Comparison of ENCODE assay signal across 9 cellular contexts in genomic region chr1:110880708-110881374, GRCh38. TPM values are rescaled to one million over a fixed set of nuclear protein-coding genes. Genes with fewer than 3 reads are reported as not detected.
DNase-seq lines count a peak whose midpoint lies in the region; ATAC-seq and TF ChIP-seq lines count a peak whose summit lies in the region.
"Had no signal": no experiment of that assay in that cellular context is flagged by ENCODE, and none has a peak within 500 bp of the region (broad histone marks: within the 10 kb centered on the region; RNA-seq: fewer than 3 reads in every experiment).

No MANE protein-coding gene starts in this region.

- H3K27ac Mint-ChIP-seq in activated CD4-positive, alpha-beta memory T cell treated with anti-CD3 and anti-CD28 coated beads for 36 hours, result peak overlapping the region; percentile 99
- H3K27ac Mint-ChIP-seq in naive B cell (peak overlapping the region; percentile 85 to 97 (median 92)), MCF 10A (ENCODE audit: low read depth, unreplicated experiment) (no peak overlapping the region)

- peaks cover 63% of the 10 kb centered on the region for H3K4me1 Mint-ChIP-seq in activated CD4-positive, alpha-beta memory T cell treated with anti-CD3 and anti-CD28 coated beads for 36 hours (ENCODE audit: low read depth)
- H3K4me1 Mint-ChIP-seq in naive B cell (peaks cover 70 to 86% (median 77%) of the 10 kb centered on the region in 3 donors), MCF 10A (ENCODE audit: insufficient read depth, unreplicated experiment) (peaks cover 7% of the 10 kb centered on the region)

- no TSS peak for BruUV-seq in MCF 10A (replicated peaks; lab: Mats Ljungman, UMichigan)

- peaks cover 39% of the 10 kb centered on the region for H3K36me3 Mint-ChIP-seq in activated CD4-positive, alpha-beta memory T cell treated with anti-CD3 and anti-CD28 coated beads for 36 hours
- peaks cover 38 to 52% of the 10 kb centered on the region in 2 donors for H3K36me3 Mint-ChIP-seq in naive B cell
- no peaks in the 10 kb centered on the region for H3K36me3 Mint-ChIP-seq in MCF 10A (ENCODE audit: insufficient read depth, unreplicated experiment)

- no peak for TF ChIP-seq CTCF in MCF 10A (IDR thresholded peaks at IDR 0.05; ENCODE audit: unreplicated experiment)

- peaks cover 6% of the 10 kb centered on the region for H3K9me3 Mint-ChIP-seq in activated CD4-positive, alpha-beta memory T cell treated with anti-CD3 and anti-CD28 coated beads for 36 hours
- H3K9me3 Mint-ChIP-seq in naive B cell (no peaks in the 10 kb centered on the region), MCF 10A (ENCODE audit: unreplicated experiment) (no peaks in the 10 kb centered on the region)

- POLR2A ChIA-PET in activated CD4-positive, alpha-beta memory T cell treated with anti-CD3 and anti-CD28 coated beads for 36 hours (lab: Charles Lee), result interaction anchor here (1.9 kb wide), 1 partner anchor 83 kb away, joined by 7 read pairs; the partner anchor contains the start of gene LRIF1
- POLR2A ChIA-PET in MCF 10A (lab: Yijun Ruan, JAX), result no interaction called here

- H3K4me3 Mint-ChIP-seq in activated CD4-positive, alpha-beta memory T cell treated with anti-CD3 and anti-CD28 coated beads for 36 hours, result peak overlapping the region; percentile 69
- H3K4me3 Mint-ChIP-seq in naive B cell (peak overlapping the region; percentile 62 to 88 (median 83)), MCF 10A (ENCODE audit: unreplicated experiment) (no peak overlapping the region)

- intact Hi-C loops in activated CD4-positive, alpha-beta memory T cell treated with anti-CD3 and anti-CD28 coated beads for 36 hours (cut with micrococcal nuclease), result loop anchor here (1.0 to 5.0 kb wide), 7 partner anchors 83 to 876 kb away; partner anchors contain the start of genes DDX20 and RBM15
- intact Hi-C loops in MCF 10A (cut with micrococcal nuclease), result no loop called here

- H3K27me3 Mint-ChIP-seq in activated CD4-positive, alpha-beta memory T cell treated with anti-CD3 and anti-CD28 coated beads for 36 hours, result no peaks in the 10 kb centered on the region
- H3K27me3 Mint-ChIP-seq in naive B cell, result no peaks in the 10 kb centered on the region
- peaks cover 17% of the 10 kb centered on the region for H3K27me3 Mint-ChIP-seq in MCF 10A (ENCODE audit: insufficient read depth, unreplicated experiment)

- CTCF ChIA-PET in activated CD4-positive, alpha-beta memory T cell treated with anti-CD3 and anti-CD28 coated beads for 36 hours (lab: Charles Lee), result interaction anchor here (1.3 kb wide), 1 partner anchor 17 kb away, joined by 3 read pairs; no protein-coding TSS in a partner anchor
- CTCF ChIA-PET in MCF 10A (lab: Yijun Ruan, JAX), result interaction anchor here (0.6 kb wide), 1 partner anchor 150 kb away, joined by 3 read pairs; no protein-coding TSS in a partner anchor

- DNase-seq in activated CD4-positive, alpha-beta memory T cell treated with anti-CD3 and anti-CD28 coated beads for 36 hours, result peak; percentile 75
- DNase-seq in naive B cell, result no peak
- DNase-seq in D341Med (ENCODE audit: low spot score), result no peak
- DNase-seq in MCF 10A (ENCODE audit: unreplicated experiment), result no peak
- no peak for DNase-seq in amygdala (lab: John Stamatoyannopoulos, UW)
- DNase-seq in SKM-1 treated with dmso at 0.1 percent for 144 hours (lab: John Stamatoyannopoulos, UW; ENCODE audit: unreplicated experiment), result no peak

- ATAC-seq in GM18502 (IDR thresholded peaks at IDR 0.05; ENCODE audit: poor library complexity, unreplicated experiment) (peak; percentile 5), HG03520 (IDR thresholded peaks at IDR 0.05; ENCODE audit: unreplicated experiment) (peak; percentile 1), naive B cell (ENCODE audit: low read depth in 2 of 2) (peak; percentile 59 to 71)

RNA-seq across cellular contexts. Expression of gene CD53, which starts 7.9 kb away (rescaled TPM):
- total RNA-seq in activated CD4-positive, alpha-beta memory T cell treated with anti-CD3 and anti-CD28 coated beads for 36 hours, result 100 to 1,000 TPM; 240 to 246 TPM
- polyA plus RNA-seq in naive B cell (ENCODE audit: low read depth in 6 of 6), result 1,000 to 10,000 TPM; 1,145 to 1,609 (median 1,337) TPM
- total RNA-seq in MCF 10A (2022), result not detected in 2 replicates
- total RNA-seq: myocyte had no signal

Comparison
In these comparisons a context has a peak if more than half of its experiments do, and no peak if none do; other contexts are left out.
1. ATAC-seq: peak in every context shown above with its lines; median percentile 65 in naive B cell; 5 in GM18502; 1 in HG03520.
2. RNA of gene CD53, which starts 7.9 kb away (total RNA-seq): 240 to 246 TPM in activated CD4-positive, alpha-beta memory T cell treated with anti-CD3 and anti-CD28 coated beads for 36 hours; not detected in MCF 10A; every median in the first group is over 100 times any median in the second.